16 cellular contexts compared by ENCODE assay signal in the genomic region with DNA sequence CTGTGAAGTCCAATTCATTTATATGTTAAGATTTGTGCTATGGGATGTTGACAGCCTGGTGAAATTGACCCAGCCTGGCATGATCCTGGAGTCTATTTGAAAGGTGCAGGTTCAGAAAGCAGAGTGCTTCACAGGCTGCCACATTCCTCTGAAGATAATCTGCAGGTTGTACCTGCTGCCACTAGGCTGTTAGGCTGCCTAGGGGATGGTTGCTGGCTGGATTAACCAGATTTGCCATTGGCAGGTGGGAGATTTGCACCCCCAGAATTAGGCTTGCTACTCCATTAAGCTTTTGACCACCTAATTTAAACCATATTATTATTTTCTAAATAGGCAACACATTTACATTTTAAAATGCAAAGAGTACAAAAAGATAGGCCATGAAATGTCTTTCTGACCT.
DNase-seq lines count a peak whose midpoint lies in the region; ATAC-seq, FAIRE-seq and TF ChIP-seq lines count a peak whose summit lies in the region.
"Had no signal": no experiment of that assay in that cellular context is flagged by ENCODE, and none has a peak within 500 bp of the region (broad histone marks: within the 10 kb centered on the region; RNA-seq: fewer than 3 reads in every experiment).

No MANE protein-coding gene starts in this region.

- no peak overlapping the region for H3K23ac ChIP-seq in H1 (ENCODE audit: insufficient read length)

- no peak overlapping the region for H3K18ac ChIP-seq in H1 (ENCODE audit: extremely low read depth, low read length)

- no peaks in the 10 kb centered on the region for H3K79me2 ChIP-seq in H1 (ENCODE audit: control insufficient read depth in 1 of 2, insufficient read depth in 2 of 2, low read length in 2 of 2)

- no peak overlapping the region for H2BK12ac ChIP-seq in H1 (ENCODE audit: low read depth, low read length)

- no peaks in the 10 kb centered on the region for H3K27me3 Mint-ChIP-seq in activated naive CD4-positive, alpha-beta T cell treated with anti-CD3 and anti-CD28 coated beads, Interleukin-2, amount 10 ng/mL, durations not matched to agents 7 days and 5 days
- H3K27me3 Mint-ChIP-seq in T-helper 17 cell, result no peaks in the 10 kb centered on the region

- no peak for TF ChIP-seq RAD21 in H1 (IDR thresholded peaks at IDR 0.05 in 1 of 2, conservative IDR thresholded peaks at IDR 0.05 in 1 of 2; ENCODE audit: low read depth in 2 of 2, low read length in 2 of 2)

- no peak overlapping the region for H2AK5ac ChIP-seq in H1 (ENCODE audit: low read depth, low read length)

- H2BK120ac ChIP-seq in H1 (replicated peaks; ENCODE audit: low read depth, low read length), result no peak overlapping the region

- H2BK15ac ChIP-seq in H1 (ENCODE audit: low read length), result no peak overlapping the region

- no peaks in the 10 kb centered on the region for H3K23me2 ChIP-seq in H1 (ENCODE audit: low read depth, low read length)

- H3K36me3 Mint-ChIP-seq in activated naive CD4-positive, alpha-beta T cell treated with anti-CD3 and anti-CD28 coated beads, Interleukin-2, amount 10 ng/mL, durations not matched to agents 7 days and 5 days, result peaks cover 16% of the 10 kb centered on the region
- no peaks in the 10 kb centered on the region for H3K36me3 Mint-ChIP-seq in T-helper 17 cell (ENCODE audit: low read depth)

- no peak overlapping the region for H4K5ac ChIP-seq in H1 (ENCODE audit: insufficient read length, low read depth, low read length)

- H3K56ac ChIP-seq in H1 (replicated peaks; ENCODE audit: insufficient read length, low read depth, low read length), result no peak overlapping the region

- H3K36me3 ChIP-seq in H1 (ENCODE audit: control insufficient read depth in 2 of 4, insufficient read depth in 4 of 4, low read length in 3 of 4) (no peaks in the 10 kb centered on the region), thymus (ENCODE audit: control insufficient read depth, insufficient read depth) (no peaks in the 10 kb centered on the region), ovary (no peaks in the 10 kb centered on the region)
- H3K36me3 ChIP-seq: right lobe of liver had no signal

- no peak overlapping the region for H3K4ac ChIP-seq in H1 (replicated peaks; ENCODE audit: insufficient read length, low read depth, low read length)

- peaks cover 10% of the 10 kb centered on the region for H3K9me3 Mint-ChIP-seq in activated naive CD4-positive, alpha-beta T cell treated with anti-CD3 and anti-CD28 coated beads, Interleukin-2, amount 10 ng/mL, durations not matched to agents 7 days and 5 days

- intact Hi-C loops in ovary (cut with DNase I), result no loop called here

- H3K4me2 ChIP-seq in H1 (ENCODE audit: insufficient read depth in 1 of 2, low read depth in 2 of 2, low read length in 2 of 2), result no peak overlapping the region

- no peak for ATAC-seq in T-helper 17 cell
- ATAC-seq: PC-3, right lobe of liver had no signal

- peak; percentile 29 for DNase-seq in activated naive CD4-positive, alpha-beta T cell treated with anti-CD3 and anti-CD28 coated beads, Interleukin-2, amount 10 ng/mL, durations not matched to agents 7 days and 5 days
- no peak for DNase-seq in activated naive CD4-positive, alpha-beta T cell treated with Interleukin-2 at 50 U/mL for 16 hours
- DNase-seq in T-helper 17 cell, result no peak
- DNase-seq in H1 (ENCODE audit: low read depth in 1 of 2, low spot score in 2 of 2), result no peak
- no peak for DNase-seq in GF-D8 (lab: John Stamatoyannopoulos, UW)
- no peak for DNase-seq in ovary
- no peak for DNase-seq in DMS153 (lab: John Stamatoyannopoulos, UW)
- DNase-seq: activated CD8-positive, alpha-beta memory T cell treated with anti-CD3 and anti-CD28 coated beads for 24 hours; activated naive CD4-positive, alpha-beta T cell; NCI-H2107; NCI-H526 treated with DMSO at 0.1 percent for 48 hours; PC-3; right lobe of liver; stimulated activated CD4-positive, alpha-beta T cell treated with anti-CD3 and anti-CD28 coated beads, Interleukin-2, amount 100 ng/mL, for 24 hours had no signal

- no peak overlapping the region for H3K27ac ChIP-seq in H1 (ENCODE audit: low read depth, low read length)
- H3K27ac ChIP-seq in thymus (ENCODE audit: low read depth), result peak overlapping the region; percentile 83
- no peak overlapping the region for H3K27ac ChIP-seq in ovary
- H3K27ac ChIP-seq: right lobe of liver had no signal

- H3K4me1 ChIP-seq in H1 (replicated peaks in 1 of 4; ENCODE audit: control insufficient read depth in 3 of 4, insufficient read depth in 4 of 4, low read length in 3 of 4) (no peaks in the 10 kb centered on the region), thymus (ENCODE audit: control insufficient read depth, insufficient read depth, low read length) (peaks cover 48% of the 10 kb centered on the region), ovary (ENCODE audit: insufficient read depth) (no peaks in the 10 kb centered on the region)
- H3K4me1 ChIP-seq: right lobe of liver had no signal

- peak overlapping the region; percentile 98 for H3K27ac Mint-ChIP-seq in activated naive CD4-positive, alpha-beta T cell treated with anti-CD3 and anti-CD28 coated beads, Interleukin-2, amount 10 ng/mL, durations not matched to agents 7 days and 5 days
- peak overlapping the region; percentile 98 for H3K27ac Mint-ChIP-seq in T-helper 17 cell

- TF ChIP-seq CTCF in H1 (IDR thresholded peaks at IDR 0.05; ENCODE audit: control extremely low read depth in 1 of 3, insufficient read depth in 1 of 3, low read depth in 1 of 3, low read length in 3 of 3) (peak; percentile 12 to 18 (median 17); a peak in 2 of 4 replicates), ovary (IDR thresholded peaks at IDR 0.05) (no peak)

- TF ChIP-seq EP300 in H1 (IDR thresholded peaks at IDR 0.05; ENCODE audit: borderline replicate concordance in 1 of 2, low read depth in 2 of 2, low read length in 2 of 2) (no peak), ovary (IDR thresholded peaks at IDR 0.05) (no peak)

- H3K4me1 Mint-ChIP-seq in activated naive CD4-positive, alpha-beta T cell treated with anti-CD3 and anti-CD28 coated beads, Interleukin-2, amount 10 ng/mL, durations not matched to agents 7 days and 5 days, result peaks cover 88% of the 10 kb centered on the region
- peaks cover 50% of the 10 kb centered on the region for H3K4me1 Mint-ChIP-seq in T-helper 17 cell

- peak overlapping the region; percentile 74 for H3K4me3 Mint-ChIP-seq in activated naive CD4-positive, alpha-beta T cell treated with anti-CD3 and anti-CD28 coated beads, Interleukin-2, amount 10 ng/mL, durations not matched to agents 7 days and 5 days
- peak overlapping the region; percentile 88 for H3K4me3 Mint-ChIP-seq in T-helper 17 cell

- H3K27me3 ChIP-seq in H1 (replicated peaks in 1 of 4; ENCODE audit: control insufficient read depth in 3 of 4, extremely low read depth in 1 of 4, insufficient read depth in 3 of 4, low read length in 3 of 4), result no peaks in the 10 kb centered on the region
- no peaks in the 10 kb centered on the region for H3K27me3 ChIP-seq in thymus (ENCODE audit: control insufficient read depth, insufficient read depth)
- H3K27me3 ChIP-seq in ovary, result no peaks in the 10 kb centered on the region
- H3K27me3 ChIP-seq: right lobe of liver had no signal

- no peak overlapping the region for H2AFZ ChIP-seq in H1 (ENCODE audit: low read length)

- no peak for FAIRE-seq in H1 (lab: Jason Lieb, UNC)
- FAIRE-seq: TTC549 had no signal

- no peak overlapping the region for H4K8ac ChIP-seq in H1 (ENCODE audit: extremely low read depth, insufficient read depth, low read length)

- H3K79me1 ChIP-seq in H1 (ENCODE audit: low read depth, low read length), result no peaks in the 10 kb centered on the region

- H3K4me3 ChIP-seq in H1 (ENCODE audit: extremely low read depth in 1 of 4, insufficient read depth in 2 of 4, low read depth in 3 of 4, low read length in 4 of 4), result no peak overlapping the region
- no peak overlapping the region for H3K4me3 ChIP-seq in thymus (ENCODE audit: low read length)
- no peak overlapping the region for H3K4me3 ChIP-seq in ovary
- H3K4me3 ChIP-seq: right lobe of liver had no signal

- no peak overlapping the region for H3K9ac ChIP-seq in H1 (replicated peaks in 1 of 4; ENCODE audit: extremely low read depth in 1 of 4, low read depth in 3 of 4, low read length in 3 of 4)

- POLR2A ChIA-PET in H1 (lab: Charles Lee; ENCODE audit: partially characterized antibody), result no interaction called here

- H3K9me3 ChIP-seq in T-helper 17 cell (ENCODE audit: control insufficient read depth, low read length, poor library complexity, severe bottlenecking) (no peaks in the 10 kb centered on the region), H1 (ENCODE audit: insufficient read depth in 2 of 2, low read depth in 1 of 2, low read length in 1 of 2) (no peaks in the 10 kb centered on the region), thymus (ENCODE audit: control insufficient read depth) (no peaks in the 10 kb centered on the region), ovary (no peaks in the 10 kb centered on the region)
- H3K9me3 ChIP-seq: right lobe of liver had no signal

- no peak overlapping the region for H4K91ac ChIP-seq in H1 (replicated peaks; ENCODE audit: insufficient read length, low read length)

- no peaks in the 10 kb centered on the region for H4K20me1 ChIP-seq in H1 (replicated peaks in 1 of 2; ENCODE audit: control insufficient read depth in 1 of 2, insufficient read depth in 2 of 2, low read length in 2 of 2)

- no peak for TF ChIP-seq POLR2A in H1 (IDR thresholded peaks at IDR 0.05; ENCODE audit: control extremely low read depth in 1 of 2, low read depth in 2 of 2, low read length in 2 of 2)
- no peak for TF ChIP-seq POLR2A in ovary (IDR thresholded peaks at IDR 0.05)

- CTCF ChIA-PET in activated naive CD4-positive, alpha-beta T cell treated with anti-CD3 and anti-CD28 coated beads, Interleukin-2, amount 10 ng/mL, durations not matched to agents 7 days and 5 days (lab: Charles Lee), result interaction anchor here (0.7 to 8.4 kb wide), 5 partner anchors 21 to 87 kb away, joined by 3 to 215 read pairs (median 7); no protein-coding TSS in a partner anchor
- CTCF ChIA-PET in H1 (lab: Charles Lee; ENCODE audit: partially characterized antibody), result interaction anchor here (0.9 to 7.1 kb wide), 7 partner anchors 12 to 176 kb away, joined by 3 to 40 read pairs (median 5); no protein-coding TSS in a partner anchor

- H3K14ac ChIP-seq in H1 (ENCODE audit: insufficient read length), result no peak overlapping the region

- no peak overlapping the region for H2BK5ac ChIP-seq in H1 (ENCODE audit: low read depth, low read length)

- H2BK20ac ChIP-seq in H1 (ENCODE audit: low read length), result no peak overlapping the region

TF ChIP-seq in H1, 55 proteins besides CTCF, POLR2A, EP300 and RAD21 (continues in another document):
- TF ChIP-seq NANOG (IDR thresholded peaks at IDR 0.05; ENCODE audit: insufficient read depth, low read depth, low read length, poor library complexity, severe bottlenecking) (no peak), RBBP5 (IDR thresholded peaks at IDR 0.05; ENCODE audit: borderline replicate concordance, low read depth, low read length) (no peak)
- TF ChIP-seq, protein P1, sequence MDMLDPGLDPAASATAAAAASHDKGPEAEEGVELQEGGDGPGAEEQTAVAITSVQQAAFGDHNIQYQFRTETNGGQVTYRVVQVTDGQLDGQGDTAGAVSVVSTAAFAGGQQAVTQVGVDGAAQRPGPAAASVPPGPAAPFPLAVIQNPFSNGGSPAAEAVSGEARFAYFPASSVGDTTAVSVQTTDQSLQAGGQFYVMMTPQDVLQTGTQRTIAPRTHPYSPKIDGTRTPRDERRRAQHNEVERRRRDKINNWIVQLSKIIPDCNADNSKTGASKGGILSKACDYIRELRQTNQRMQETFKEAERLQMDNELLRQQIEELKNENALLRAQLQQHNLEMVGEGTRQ (IDR thresholded peaks at IDR 0.05; ENCODE audit: low read length), result no peak

Comparison
In these comparisons a context has a peak if more than half of its experiments do, and no peak if none do; other contexts are left out.
1. CTCF ChIP-seq: peak in H1 (3 of 3); none in ovary (0 of 3).